Comparison of ENCODE assay signal across 8 cellular contexts in genomic region chr5:157271740-157272271, GRCh38. TPM values are rescaled to one million over a fixed set of nuclear protein-coding genes. Genes with fewer than 3 reads are reported as not detected.
DNase-seq lines count a peak whose midpoint lies in the region; ATAC-seq and TF ChIP-seq lines count a peak whose summit lies in the region.

No MANE protein-coding gene starts in this region.

- no peak overlapping the region for H3K4me3 Mint-ChIP-seq in neural progenitor cell

- ATAC-seq in GM18520 (IDR thresholded peaks at IDR 0.05; ENCODE audit: unreplicated experiment) (peak; percentile 65), HG02840 (IDR thresholded peaks at IDR 0.05; ENCODE audit: low FRiP score, unreplicated experiment) (peak; percentile 75)

- H3K27me3 ChIP-seq in suprapubic skin (peaks cover 2% of the 10 kb centered on the region), neural progenitor cell (no peaks in the 10 kb centered on the region)

- no peak for TF ChIP-seq POLR2A in suprapubic skin (IDR thresholded peaks at IDR 0.05)

- H3K4me1 ChIP-seq in suprapubic skin (peaks cover 15% of the 10 kb centered on the region), neural progenitor cell (peaks cover 26% of the 10 kb centered on the region)

- H3K79me2 ChIP-seq in neural progenitor cell (ENCODE audit: low read depth), result peaks cover 98% of the 10 kb centered on the region

- H3K27ac Mint-ChIP-seq in neural progenitor cell, result no peak overlapping the region

- H3K27ac ChIP-seq in suprapubic skin (no peak overlapping the region), neural progenitor cell (no peak overlapping the region)

- 83% methylated on average over 12 of the region's 12 CpGs for WGBS in suprapubic skin

- H3K36me3 Mint-ChIP-seq in neural progenitor cell, result no peaks in the 10 kb centered on the region

- TF ChIP-seq CTCF in suprapubic skin (IDR thresholded peaks at IDR 0.05) (no peak), neural progenitor cell (IDR thresholded peaks at IDR 0.05) (no peak)

- H3K4me3 ChIP-seq in suprapubic skin (no peak overlapping the region), neural progenitor cell (no peak overlapping the region)

- H3K9me3 ChIP-seq in suprapubic skin (no peaks in the 10 kb centered on the region), neural progenitor cell (ENCODE audit: low read depth) (no peaks in the 10 kb centered on the region)

- peaks cover 49% of the 10 kb centered on the region for H4K20me1 ChIP-seq in neural progenitor cell (ENCODE audit: low read depth)

- no peaks in the 10 kb centered on the region for H3F3A ChIP-seq in neural progenitor cell (ENCODE audit: low read depth)

- H3K9ac ChIP-seq in neural progenitor cell, result no peak overlapping the region

- DNase-seq in RPMI8226, result peak; percentile 95
- DNase-seq in activated naive CD4-positive, alpha-beta T cell treated with Interleukin-2 at 50 U/mL for 16 hours, result peak; percentile 79
- DNase-seq in stimulated activated CD4-positive, alpha-beta T cell treated with anti-CD3 and anti-CD28 coated beads, Interleukin-1b, Interleukin-23, amount 100 ng/mL, for 48 hours, result peak; percentile 94
- DNase-seq in suprapubic skin (ENCODE audit: low spot score in 2 of 2), result no peak
- no peak for DNase-seq in neural progenitor cell (ENCODE audit: low spot score)
- DNase-seq in NCI-H1417 (lab: John Stamatoyannopoulos, UW), result no peak

- no peak overlapping the region for H3K4me2 ChIP-seq in neural progenitor cell

- TF ChIP-seq EP300 in suprapubic skin (IDR thresholded peaks at IDR 0.05), result no peak

- peaks cover 17% of the 10 kb centered on the region for H3K4me1 Mint-ChIP-seq in neural progenitor cell

- H3K36me3 ChIP-seq in suprapubic skin (no peaks in the 10 kb centered on the region), neural progenitor cell (no peaks in the 10 kb centered on the region)

- no peaks in the 10 kb centered on the region for H3K27me3 Mint-ChIP-seq in neural progenitor cell (ENCODE audit: insufficient read depth, low read depth)

- no peaks in the 10 kb centered on the region for H3K9me3 Mint-ChIP-seq in neural progenitor cell

- H2AFZ ChIP-seq in neural progenitor cell (replicated peaks), result no peak overlapping the region

RNA-seq across cellular contexts. Expression of gene CYFIP2, which starts 5.9 kb away (rescaled TPM):
- total RNA-seq in suprapubic skin, result 10 to 100 TPM; 12.7 to 17.1 (median 14.9) TPM
- total RNA-seq in neural progenitor cell (ENCODE audit: low replicate concordance), result 70.2 and 125 TPM in 2 replicates

Comparison
In these comparisons a context has a peak if more than half of its experiments do, and no peak if none do; other contexts are left out.
1. DNase-seq: peak in RPMI8226 (single experiment), activated naive CD4-positive, alpha-beta T cell treated with Interleukin-2 at 50 U/mL for 16 hours (single experiment) and stimulated activated CD4-positive, alpha-beta T cell treated with anti-CD3 and anti-CD28 coated beads, Interleukin-1b, Interleukin-23, amount 100 ng/mL, for 48 hours (single experiment); none in suprapubic skin (0 of 2), neural progenitor cell (single experiment) and NCI-H1417 (0 of 3).